ENCODE assay signal across 7 cellular contexts in the genomic region with DNA sequence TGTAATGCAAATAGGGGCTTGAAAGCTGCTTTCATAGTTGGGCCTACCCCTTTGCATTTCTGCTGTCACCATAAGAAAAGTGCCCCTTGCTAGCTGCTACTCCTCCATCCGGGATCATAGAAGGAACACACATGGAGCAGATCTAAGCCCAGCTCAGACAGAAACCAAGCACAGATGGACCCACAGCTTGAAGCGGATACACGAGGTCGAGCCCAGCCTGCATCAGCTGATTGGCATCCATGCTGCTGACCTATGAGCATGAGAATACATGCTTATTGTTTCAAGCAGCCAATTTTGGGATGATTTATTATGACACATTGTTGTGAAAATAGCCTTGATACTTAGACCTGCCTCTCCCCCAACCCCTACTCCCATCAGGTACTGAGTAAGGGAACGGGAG.
"Had no signal": no experiment of that assay in that cellular context is flagged by ENCODE, and none has a peak within 500 bp of the region (broad histone marks: within the 10 kb centered on the region; RNA-seq: fewer than 3 reads in every experiment).

No MANE protein-coding gene starts in this region.

- H3K9me3 Mint-ChIP-seq: GM23338, HFFc6 had no signal

- DNase-seq: H9, HCEC 1CT had no signal

- H3K4me1 Mint-ChIP-seq: IgD-negative memory B cell had no signal

- H2AFZ ChIP-seq: GM23338 had no signal

- ATAC-seq: GM23338, HepG2 had no signal

- H3K27ac ChIP-seq: HL-60 had no signal

- H3K4me3 Mint-ChIP-seq: GM23338, H9, HFFc6, IgD-negative memory B cell had no signal

- H3K4me3 ChIP-seq: GM23338 had no signal

- H3K27ac Mint-ChIP-seq: GM23338, H9, HFFc6, IgD-negative memory B cell had no signal

- H3K4me2 ChIP-seq: GM23338 had no signal
